ENCODE assay signal across 1 cellular context in the genomic region with DNA sequence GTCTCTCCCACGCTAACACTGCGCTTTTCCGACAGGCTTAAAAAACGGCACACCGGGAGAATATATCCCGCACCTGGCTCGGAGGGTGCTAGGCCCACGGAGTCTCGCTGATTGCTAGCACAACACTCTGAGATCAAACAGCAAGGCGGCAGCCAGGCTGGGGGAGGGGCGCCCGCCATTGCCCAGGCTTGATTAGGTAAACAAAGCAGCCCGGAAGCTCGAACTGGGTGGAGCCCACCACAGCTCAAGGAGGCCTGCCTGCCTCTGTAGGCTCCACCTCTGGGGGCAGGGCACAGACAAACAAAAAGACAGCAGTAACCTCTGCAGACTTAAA.
TF ChIP-seq lines count a peak whose summit lies in the region.

No MANE protein-coding gene starts in this region.

TF ChIP-seq in K562, 482 proteins besides CTCF, POLR2A, EP300 and RAD21:
- TF ChIP-seq FOXA3 (CRISPR knock-in tag; conservative IDR thresholded peaks at IDR 0.05 in 1 of 2, IDR thresholded peaks at IDR 0.05 in 1 of 2) (peak in 1 of 2 experiments; percentile 81; a peak in 2 of 4 replicates), FOXK2 (conservative IDR thresholded peaks at IDR 0.05 in 1 of 2, IDR thresholded peaks at IDR 0.05 in 1 of 2; ENCODE audit: low read depth in 2 of 2) (peak; percentile 82 to 88), SMAD4 (CRISPR knock-in tag; conservative IDR thresholded peaks at IDR 0.05) (0 out of 2 replicates have a peak, but pooled peaks have one; percentile 30), NFRKB (IDR thresholded peaks at IDR 0.05; ENCODE audit: low read depth) (0 out of 2 replicates have a peak, but pooled peaks have one; percentile 20), RBFOX2 (IDR thresholded peaks at IDR 0.05; ENCODE audit: low read depth, low read length) (peak; percentile 27; the same call in 1 of the 2 replicates)
TF ChIP-seq in K562: peak in this region for 5; not testable (repeated sequence) for 477.
